ENCODE assay signal across 15 cellular contexts in the genomic region with DNA sequence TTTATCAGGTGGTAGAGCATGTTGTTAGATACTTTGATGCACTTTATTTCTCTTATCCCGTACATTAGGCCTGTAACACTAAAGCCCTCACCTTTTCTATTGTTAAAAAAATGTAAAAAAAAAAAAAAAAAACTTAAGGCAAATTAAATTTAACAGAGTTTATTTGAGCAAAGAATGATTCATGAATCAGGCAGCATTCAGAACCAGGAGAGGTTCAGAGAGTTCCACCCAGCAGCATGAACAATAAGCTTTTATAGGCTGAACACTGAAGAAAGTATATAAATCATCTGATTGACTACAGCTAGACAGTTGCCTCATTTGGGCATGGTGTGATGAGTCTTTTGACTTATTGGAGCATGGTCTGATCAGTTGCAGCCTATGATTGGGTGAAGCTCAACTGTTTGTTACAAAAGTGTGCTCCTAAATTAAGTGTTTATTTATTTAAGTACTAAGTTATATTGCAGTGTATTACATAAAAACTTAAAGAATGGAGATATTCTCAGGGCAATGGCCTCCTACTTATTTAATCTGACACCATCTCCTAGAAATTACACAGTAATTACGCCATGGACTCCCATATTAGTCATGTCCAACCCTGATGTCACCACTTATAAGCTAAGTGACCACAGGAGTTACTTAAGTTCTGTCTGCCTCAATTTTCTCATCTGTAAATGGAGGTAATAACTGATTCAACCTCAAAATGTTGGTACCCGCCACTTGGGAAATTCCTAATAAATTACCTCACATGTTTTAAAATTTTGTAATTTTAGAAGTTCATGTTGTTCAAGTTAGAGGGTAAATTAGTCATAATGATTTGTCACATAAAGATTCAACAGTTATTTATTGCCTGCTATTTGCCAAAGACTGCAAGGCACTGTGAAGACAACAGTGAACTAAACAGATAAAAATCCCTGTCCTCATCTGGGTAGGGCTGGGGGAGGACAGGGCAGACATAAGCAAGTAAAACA. TPM values are rescaled to one million over a fixed set of nuclear protein-coding genes. Genes with fewer than 3 reads are reported as not detected.
DNase-seq lines count a peak whose midpoint lies in the region; ATAC-seq and TF ChIP-seq lines count a peak whose summit lies in the region.
"Had no signal": no experiment of that assay in that cellular context is flagged by ENCODE, and none has a peak within 500 bp of the region (broad histone marks: within the 10 kb centered on the region; RNA-seq: fewer than 3 reads in every experiment).

No MANE protein-coding gene starts in this region.

- peak overlapping the region in 2 of 3 experiments; percentile 7 to 25 for H3K4me3 ChIP-seq in mammary epithelial cell (replicated peaks in 1 of 3; ENCODE audit: insufficient read depth in 1 of 3, low read depth in 2 of 3, low read length in 3 of 3)
- no peak overlapping the region for H3K4me3 ChIP-seq in lower lobe of right lung
- H3K4me3 ChIP-seq: skin epidermis had no signal

- H4K20me1 ChIP-seq in mammary epithelial cell (ENCODE audit: insufficient read depth, low read length) = no peaks in the 10 kb centered on the region

- H3K4me2 ChIP-seq in mammary epithelial cell (ENCODE audit: insufficient read depth, low read depth, low read length) = peak overlapping the region; percentile 70

- peaks cover 42% of the 10 kb centered on the region for H3K4me1 ChIP-seq in mammary epithelial cell (ENCODE audit: insufficient read depth, low read length)
- H3K4me1 ChIP-seq in lower lobe of right lung = peaks cover 5% of the 10 kb centered on the region

- H3K9me3 ChIP-seq in mammary epithelial cell (replicated peaks; ENCODE audit: insufficient read depth, low read length) (no peaks in the 10 kb centered on the region), lower lobe of right lung (no peaks in the 10 kb centered on the region)

- peak; percentile 54 for ATAC-seq in lower lobe of right lung
- ATAC-seq in GM21381 (IDR thresholded peaks at IDR 0.05; ENCODE audit: unreplicated experiment) = no peak
- no peak for ATAC-seq in HG03565 (IDR thresholded peaks at IDR 0.05; ENCODE audit: unreplicated experiment)
- ATAC-seq in GM18519 (IDR thresholded peaks at IDR 0.05; ENCODE audit: low FRiP score, unreplicated experiment) = no peak
- ATAC-seq: naive thymus-derived CD4-positive, alpha-beta T cell had no signal

- no peak for TF ChIP-seq CTCF in mammary epithelial cell (conservative IDR thresholded peaks at IDR 0.05 in 1 of 2, IDR thresholded peaks at IDR 0.05 in 1 of 2; ENCODE audit: extremely low read depth in 1 of 2, insufficient read depth in 1 of 2, low read depth in 1 of 2, low read length in 2 of 2)
- TF ChIP-seq CTCF in lower lobe of right lung (IDR thresholded peaks at IDR 0.05) = no peak
- TF ChIP-seq CTCF in GM10248 (IDR thresholded peaks at IDR 0.05; ENCODE audit: control extremely low read depth, extremely low read depth, low read depth, missing control alignments) = no peak

- no peaks in the 10 kb centered on the region for H3K27me3 ChIP-seq in mammary epithelial cell (ENCODE audit: insufficient read depth, low read length)
- H3K27me3 ChIP-seq in lower lobe of right lung (ENCODE audit: low read depth) = peaks cover 3% of the 10 kb centered on the region

- H3K27ac ChIP-seq in mammary epithelial cell (ENCODE audit: insufficient read depth, low read depth, low read length) (peak overlapping the region; percentile 99), lower lobe of right lung (peak overlapping the region; percentile 19)

- in situ Hi-C loops in mammary epithelial cell (cut with MboI; ENCODE audit: low sequenced_read_pairs in 2 of 2) = loop anchor here in 1 of 2 donors (10.0 kb wide), 1 partner anchor 114 kb away; no protein-coding TSS in a partner anchor

- H2AFZ ChIP-seq in mammary epithelial cell (ENCODE audit: low read depth, low read length) = no peak overlapping the region

- dilution Hi-C loops in mammary epithelial cell (cut with HindIII; ENCODE audit: low sequenced_read_pairs) = loop anchor here (5.0 kb wide), 1 partner anchor 46 kb away; no protein-coding TSS in a partner anchor

- intact Hi-C loops in mammary epithelial cell (cut with micrococcal nuclease) (loop anchor here (2.0 to 5.0 kb wide), 3 partner anchors 56 to 274 kb away; partner anchors contain the start of gene NUS1), lower lobe of right lung (cut with DNase I) (no loop called here)

- H3K9ac ChIP-seq in mammary epithelial cell (ENCODE audit: insufficient read depth, low read length) = peak overlapping the region; percentile 76

- CTCF ChIA-PET in mammary epithelial cell (lab: Charles Lee; ENCODE audit: low non-redundant PET) (interaction anchor here (0.6 to 0.9 kb wide), 3 partner anchors 9 to 162 kb away, joined by 3 to 4 read pairs (median 3); partner anchors contain the start of gene GOPC), GM10248 (lab: Yijun Ruan, JAX) (interaction anchor here (0.9 to 1.5 kb wide), 3 partner anchors 9 to 164 kb away, joined by 3 to 7 read pairs (median 4); partner anchors contain the start of gene ROS1)

- H3K79me2 ChIP-seq in mammary epithelial cell (ENCODE audit: insufficient read depth, low read length) = no peaks in the 10 kb centered on the region

- WGBS in mammary epithelial cell (ENCODE audit: low coverage, missing lambda C conversion rate) = 5% methylated on average over 3 of the region's 3 CpGs

- TSS peak; percentile 83 for BruUV-seq in mammary epithelial cell (replicated peaks; lab: Mats Ljungman, UMichigan)

- POLR2A ChIA-PET in GM10248 (lab: Yijun Ruan, JAX) = no interaction called here

- H3K36me3 ChIP-seq in mammary epithelial cell (ENCODE audit: insufficient read depth, low read length) (no peaks in the 10 kb centered on the region), lower lobe of right lung (no peaks in the 10 kb centered on the region)

- DNase-seq in AML-193 (lab: John Stamatoyannopoulos, UW) = peak; percentile 41 to 64
- DNase-seq in LoVo (ENCODE audit: low spot score) = peak; percentile 6
- peak; percentile 98 for DNase-seq in mammary epithelial cell
- DNase-seq in lower lobe of right lung = no peak
- DNase-seq in GM10248 (ENCODE audit: extremely low spot score) = no peak
- DNase-seq: activated naive CD8-positive, alpha-beta T cell treated with anti-CD3 and anti-CD28 coated beads, Interleukin-2, amount 10 ng/mL, durations not matched to agents 7 days and 5 days; CD4-positive, CD25-positive, alpha-beta regulatory T cell; naive thymus-derived CD4-positive, alpha-beta T cell; NCI-H1417; NK-92 treated with Interleukin-12 subunit alpha and Interleukin-12 subunit beta, amount 100 ng/mL, for 24 hours; T-helper 2 cell had no signal

RNA-seq across cellular contexts. Expression of gene ROS1, which starts 15.1 kb away (rescaled TPM):
- total RNA-seq in mammary epithelial cell = 1 to 10 TPM; 1.5 to 5.2 TPM
- polyA plus RNA-seq in mammary epithelial cell = 6.9 TPM
- polyA minus RNA-seq in mammary epithelial cell = 10.9 TPM
- 151 TPM for total RNA-seq in lower lobe of right lung
- total RNA-seq: activated naive CD8-positive, alpha-beta T cell treated with anti-CD3 and anti-CD28 coated beads, Interleukin-2, amount 10 ng/mL, durations not matched to agents 7 days and 5 days; CD4-positive, CD25-positive, alpha-beta regulatory T cell; naive thymus-derived CD4-positive, alpha-beta T cell had no signal
- polyA plus RNA-seq: CD4-positive, CD25-positive, alpha-beta regulatory T cell; naive thymus-derived CD4-positive, alpha-beta T cell had no signal

RNA-seq across cellular contexts. Expression of gene DCBLD1, which starts 41.6 kb away (rescaled TPM):
- total RNA-seq in mammary epithelial cell (10 to 100 TPM; 34.6 to 84.0 TPM), lower lobe of right lung (18.3 TPM)
- polyA plus RNA-seq in mammary epithelial cell = 30.9 TPM
- polyA minus RNA-seq in mammary epithelial cell = 37.9 TPM

Comparison
In these comparisons a context has a peak if more than half of its experiments do, and no peak if none do; other contexts are left out.
1. DNase-seq: peak in AML-193 (2 of 2), LoVo (single experiment) and mammary epithelial cell (single experiment); none in lower lobe of right lung (single experiment) and GM10248 (single experiment).
2. ATAC-seq: peak in lower lobe of right lung (2 of 2); none in GM21381 (single experiment), HG03565 (single experiment) and GM18519 (single experiment).
3. RNA of gene ROS1, which starts 15.1 kb away (total RNA-seq): 151 TPM in lower lobe of right lung (single experiment); 1.5 to 5.2 TPM in mammary epithelial cell; every median in the first group is over 10 times any median in the second.